1 cellular context compared by ENCODE assay signal in the genomic region with DNA sequence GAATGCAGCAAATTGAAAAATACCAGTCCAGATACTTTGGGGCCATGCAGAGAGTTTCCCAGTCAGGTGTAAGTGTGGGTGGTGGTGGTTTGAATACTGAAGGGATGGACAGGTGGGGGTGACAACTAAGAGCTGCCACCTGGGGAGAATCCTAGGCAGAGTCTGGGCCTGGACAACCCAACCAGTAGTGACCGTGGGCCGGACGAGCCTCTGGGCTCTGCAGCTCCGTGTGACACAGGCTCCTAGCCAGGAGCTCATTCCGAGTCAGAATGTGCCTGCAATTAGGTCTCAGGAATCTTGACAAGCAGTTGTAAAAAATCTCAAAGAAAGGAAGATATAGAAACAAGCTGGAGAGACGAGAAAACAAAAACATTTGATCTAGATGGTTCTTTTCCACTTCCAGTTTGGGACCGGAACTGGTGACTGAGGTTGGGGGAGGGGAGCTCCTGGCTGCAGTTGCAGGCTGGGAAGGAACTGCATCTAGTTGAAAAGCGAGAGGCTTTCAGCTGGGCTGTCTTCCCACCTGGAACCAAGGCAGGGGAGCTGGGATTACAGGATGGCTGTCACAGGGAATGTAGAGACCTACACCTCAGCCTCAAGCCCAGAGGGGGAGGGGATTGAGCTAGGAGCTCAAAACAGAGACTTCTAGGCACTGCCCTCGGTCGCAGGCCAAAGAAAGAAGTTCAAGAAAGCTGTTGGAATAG.
TF ChIP-seq lines count a peak whose summit lies in the region.

No MANE protein-coding gene starts in this region.

TF ChIP-seq in GM23338, 12 proteins besides CTCF, POLR2A, EP300 and RAD21:
- TF ChIP-seq, protein P1, sequence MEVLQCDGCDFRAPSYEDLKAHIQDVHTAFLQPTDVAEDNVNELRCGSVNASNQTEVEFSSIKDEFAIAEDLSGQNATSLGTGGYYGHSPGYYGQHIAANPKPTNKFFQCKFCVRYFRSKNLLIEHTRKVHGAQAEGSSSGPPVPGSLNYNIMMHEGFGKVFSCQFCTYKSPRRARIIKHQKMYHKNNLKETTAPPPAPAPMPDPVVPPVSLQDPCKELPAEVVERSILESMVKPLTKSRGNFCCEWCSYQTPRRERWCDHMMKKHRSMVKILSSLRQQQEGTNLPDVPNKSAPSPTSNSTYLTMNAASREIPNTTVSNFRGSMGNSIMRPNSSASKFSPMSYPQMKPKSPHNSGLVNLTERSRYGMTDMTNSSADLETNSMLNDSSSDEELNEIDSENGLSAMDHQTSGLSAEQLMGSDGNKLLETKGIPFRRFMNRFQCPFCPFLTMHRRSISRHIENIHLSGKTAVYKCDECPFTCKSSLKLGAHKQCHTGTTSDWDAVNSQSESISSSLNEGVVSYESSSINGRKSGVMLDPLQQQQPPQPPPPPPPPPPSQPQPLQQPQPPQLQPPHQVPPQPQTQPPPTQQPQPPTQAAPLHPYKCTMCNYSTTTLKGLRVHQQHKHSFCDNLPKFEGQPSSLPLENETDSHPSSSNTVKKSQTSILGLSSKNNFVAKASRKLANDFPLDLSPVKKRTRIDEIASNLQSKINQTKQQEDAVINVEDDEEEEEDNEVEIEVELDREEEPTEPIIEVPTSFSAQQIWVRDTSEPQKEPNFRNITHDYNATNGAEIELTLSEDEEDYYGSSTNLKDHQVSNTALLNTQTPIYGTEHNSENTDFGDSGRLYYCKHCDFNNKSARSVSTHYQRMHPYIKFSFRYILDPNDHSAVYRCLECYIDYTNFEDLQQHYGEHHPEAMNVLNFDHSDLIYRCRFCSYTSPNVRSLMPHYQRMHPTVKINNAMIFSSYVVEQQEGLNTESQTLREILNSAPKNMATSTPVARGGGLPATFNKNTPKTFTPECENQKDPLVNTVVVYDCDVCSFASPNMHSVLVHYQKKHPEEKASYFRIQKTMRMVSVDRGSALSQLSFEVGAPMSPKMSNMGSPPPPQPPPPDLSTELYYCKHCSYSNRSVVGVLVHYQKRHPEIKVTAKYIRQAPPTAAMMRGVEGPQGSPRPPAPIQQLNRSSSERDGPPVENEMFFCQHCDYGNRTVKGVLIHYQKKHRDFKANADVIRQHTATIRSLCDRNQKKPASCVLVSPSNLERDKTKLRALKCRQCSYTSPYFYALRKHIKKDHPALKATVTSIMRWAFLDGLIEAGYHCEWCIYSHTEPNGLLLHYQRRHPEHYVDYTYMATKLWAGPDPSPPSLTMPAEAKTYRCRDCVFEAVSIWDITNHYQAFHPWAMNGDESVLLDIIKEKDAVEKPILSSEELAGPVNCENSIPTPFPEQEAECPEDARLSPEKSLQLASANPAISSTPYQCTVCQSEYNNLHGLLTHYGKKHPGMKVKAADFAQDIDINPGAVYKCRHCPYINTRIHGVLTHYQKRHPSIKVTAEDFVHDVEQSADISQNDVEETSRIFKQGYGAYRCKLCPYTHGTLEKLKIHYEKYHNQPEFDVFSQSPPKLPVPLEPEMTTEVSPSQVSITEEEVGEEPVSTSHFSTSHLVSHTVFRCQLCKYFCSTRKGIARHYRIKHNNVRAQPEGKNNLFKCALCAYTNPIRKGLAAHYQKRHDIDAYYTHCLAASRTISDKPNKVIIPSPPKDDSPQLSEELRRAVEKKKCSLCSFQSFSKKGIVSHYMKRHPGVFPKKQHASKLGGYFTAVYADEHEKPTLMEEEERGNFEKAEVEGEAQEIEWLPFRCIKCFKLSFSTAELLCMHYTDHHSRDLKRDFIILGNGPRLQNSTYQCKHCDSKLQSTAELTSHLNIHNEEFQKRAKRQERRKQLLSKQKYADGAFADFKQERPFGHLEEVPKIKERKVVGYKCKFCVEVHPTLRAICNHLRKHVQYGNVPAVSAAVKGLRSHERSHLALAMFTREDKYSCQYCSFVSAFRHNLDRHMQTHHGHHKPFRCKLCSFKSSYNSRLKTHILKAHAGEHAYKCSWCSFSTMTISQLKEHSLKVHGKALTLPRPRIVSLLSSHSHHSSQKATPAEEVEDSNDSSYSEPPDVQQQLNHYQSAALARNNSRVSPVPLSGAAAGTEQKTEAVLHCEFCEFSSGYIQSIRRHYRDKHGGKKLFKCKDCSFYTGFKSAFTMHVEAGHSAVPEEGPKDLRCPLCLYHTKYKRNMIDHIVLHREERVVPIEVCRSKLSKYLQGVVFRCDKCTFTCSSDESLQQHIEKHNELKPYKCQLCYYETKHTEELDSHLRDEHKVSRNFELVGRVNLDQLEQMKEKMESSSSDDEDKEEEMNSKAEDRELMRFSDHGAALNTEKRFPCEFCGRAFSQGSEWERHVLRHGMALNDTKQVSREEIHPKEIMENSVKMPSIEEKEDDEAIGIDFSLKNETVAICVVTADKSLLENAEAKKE (CRISPR knock-in tag; IDR thresholded peaks at IDR 0.05): 0 out of 2 replicates have a peak, but pooled peaks have one; percentile 50
- no peak for TF ChIP-seq NANOG (IDR thresholded peaks at IDR 0.05; ENCODE audit: borderline replicate concordance)
